8 cellular contexts compared by ENCODE assay signal in genomic region chr2:9608491-9608890, GRCh38. TPM values are rescaled to one million over a fixed set of nuclear protein-coding genes. Genes with fewer than 3 reads are reported as not detected.
DNase-seq lines count a peak whose midpoint lies in the region; ATAC-seq and TF ChIP-seq lines count a peak whose summit lies in the region.
"Not testable (repeated sequence)": the region's sequence is repeated elsewhere in the genome, so short reads cannot be mapped to it uniquely, and the experiment has no call there.

No MANE protein-coding gene starts in this region.

- not testable (repeated sequence) for H2AFZ ChIP-seq in H9 (ENCODE audit: low read length); PC-9

- H4K20me1 ChIP-seq in H9 (ENCODE audit: control insufficient read depth, insufficient read depth, insufficient read length) = not testable (repeated sequence)
- H4K20me1 ChIP-seq in PC-9 (ENCODE audit: insufficient read depth) = peaks cover 93% of the 10 kb centered on the region

- H3K4me1 Mint-ChIP-seq in CD14-positive monocyte (peaks cover 29% of the 10 kb centered on the region), H9 (peaks cover 46 to 47% of the 10 kb centered on the region in 2 experiments)
- H3K4me1 Mint-ChIP-seq in activated T-helper 1 cell treated with anti-CD3 and anti-CD28 coated beads, Interleukin-12 subunit alpha, Interleukin-12 subunit beta, Interleukin-2, Interleukin-4 antibody, amounts not matched to agents 30 ng/mL and 10 ng/mL and 1 ng/mL, durations not matched to agents 14 hours and 24 hours and 36 hours (ENCODE audit: low read depth) = peaks cover 72% of the 10 kb centered on the region
- peaks cover 22 to 82% (median 73%) of the 10 kb centered on the region in 4 donors for H3K4me1 Mint-ChIP-seq in naive thymus-derived CD8-positive, alpha-beta T cell

- not testable (repeated sequence) for TF ChIP-seq CTCF in CD14-positive monocyte (IDR thresholded peaks at IDR 0.05); H9 (conservative IDR thresholded peaks at IDR 0.05); PC-9 (conservative IDR thresholded peaks at IDR 0.05); left ventricle myocardium inferior (IDR thresholded peaks at IDR 0.05; ENCODE audit: borderline replicate concordance); stomach (IDR thresholded peaks at IDR 0.05)

- H3K36me3 Mint-ChIP-seq in CD14-positive monocyte (peaks cover 5 to 14% of the 10 kb centered on the region in 2 donors), H9 (ENCODE audit: insufficient read depth in 1 of 3, low read depth in 3 of 3) (peaks cover 8 to 20% (median 13%) of the 10 kb centered on the region in 3 experiments)
- peaks cover 40% of the 10 kb centered on the region for H3K36me3 Mint-ChIP-seq in activated T-helper 1 cell treated with anti-CD3 and anti-CD28 coated beads, Interleukin-12 subunit alpha, Interleukin-12 subunit beta, Interleukin-2, Interleukin-4 antibody, amounts not matched to agents 30 ng/mL and 10 ng/mL and 1 ng/mL, durations not matched to agents 14 hours and 24 hours and 36 hours (ENCODE audit: low read depth)
- peaks cover 0 to 15% (median 11%) of the 10 kb centered on the region in 3 donors for H3K36me3 Mint-ChIP-seq in naive thymus-derived CD8-positive, alpha-beta T cell

- ATAC-seq in naive thymus-derived CD8-positive, alpha-beta T cell = not testable (repeated sequence)

- peaks cover 57% of the 10 kb centered on the region; the same call in 1 of the 2 replicates for H3K79me2 ChIP-seq in H9 (ENCODE audit: insufficient read depth, low read length)
- peaks cover 99% of the 10 kb centered on the region for H3K79me2 ChIP-seq in PC-9 (ENCODE audit: low read depth)

- not testable (repeated sequence) for H2BK20ac ChIP-seq in H9 (ENCODE audit: low read depth, low read length, poor library complexity, severe bottlenecking)

- H3K27ac Mint-ChIP-seq in CD14-positive monocyte (peak overlapping the region; percentile 95 to 99 (median 97)), H9 (peak overlapping the region in 2 of 3 experiments; percentile 45 to 50; a peak in 2 of 7 replicates)
- peak overlapping the region; percentile 86 for H3K27ac Mint-ChIP-seq in activated T-helper 1 cell treated with anti-CD3 and anti-CD28 coated beads, Interleukin-12 subunit alpha, Interleukin-12 subunit beta, Interleukin-2, Interleukin-4 antibody, amounts not matched to agents 30 ng/mL and 10 ng/mL and 1 ng/mL, durations not matched to agents 14 hours and 24 hours and 36 hours
- peak overlapping the region; percentile 34 to 95 (median 88) for H3K27ac Mint-ChIP-seq in naive thymus-derived CD8-positive, alpha-beta T cell

- H3K27me3 Mint-ChIP-seq in CD14-positive monocyte (ENCODE audit: low read depth in 3 of 3); H9 (ENCODE audit: low read depth); activated T-helper 1 cell treated with anti-CD3 and anti-CD28 coated beads, Interleukin-12 subunit alpha, Interleukin-12 subunit beta, Interleukin-2, Interleukin-4 antibody, amounts not matched to agents 30 ng/mL and 10 ng/mL and 1 ng/mL, durations not matched to agents 14 hours and 24 hours and 36 hours (ENCODE audit: insufficient read depth); naive thymus-derived CD8-positive, alpha-beta T cell: not testable (repeated sequence)

- H3K23me2 ChIP-seq in H9 (ENCODE audit: insufficient read length, low read depth, low read length, poor library complexity, severe bottlenecking) = not testable (repeated sequence)

- H2BK12ac ChIP-seq in H9 (ENCODE audit: insufficient read length, low read depth, low read length) = not testable (repeated sequence)

- not testable (repeated sequence) for H3K27me3 ChIP-seq in H9 (ENCODE audit: insufficient read depth, low read length); PC-9 (ENCODE audit: insufficient read depth, low read depth); left ventricle myocardium inferior (ENCODE audit: low read depth); stomach

- H3K23ac ChIP-seq in H9 (ENCODE audit: insufficient read length, low read depth, low read length) = not testable (repeated sequence)

- H2BK5ac ChIP-seq in H9 (ENCODE audit: insufficient read length, low read length) = not testable (repeated sequence)

- not testable (repeated sequence) for TF ChIP-seq POLR2A in stomach (IDR thresholded peaks at IDR 0.05)

- BruUV-seq in PC-9 (replicated peaks; lab: Mats Ljungman, UMichigan) = not testable (repeated sequence)

- H3K4me2 ChIP-seq in H9 (ENCODE audit: insufficient read depth, insufficient read length, low read length) = not testable (repeated sequence)
- peak overlapping the region; percentile 79 for H3K4me2 ChIP-seq in PC-9

- not testable (repeated sequence) for H4K91ac ChIP-seq in H9 (ENCODE audit: insufficient read length, low read depth, low read length)

- H3K4me1 ChIP-seq in H9 (ENCODE audit: insufficient read depth, low read length) = not testable (repeated sequence)
- H3K4me1 ChIP-seq in PC-9 (replicated peaks; ENCODE audit: insufficient read depth) (peaks cover 39% of the 10 kb centered on the region), left ventricle myocardium inferior (peaks cover 71% of the 10 kb centered on the region), stomach (peaks cover 17 to 79% (median 49%) of the 10 kb centered on the region in 4 donors)

- H3K9me2 ChIP-seq in PC-9 (ENCODE audit: insufficient read depth) = not testable (repeated sequence)

- H3K9me3 ChIP-seq in H9 (ENCODE audit: control insufficient read depth, low read depth, low read length); PC-9 (ENCODE audit: insufficient read depth, low read depth); left ventricle myocardium inferior (replicated peaks); stomach: not testable (repeated sequence)

- not testable (repeated sequence) for H3K79me1 ChIP-seq in H9 (ENCODE audit: insufficient read depth, low read depth, low read length, poor library complexity, severe bottlenecking)

- not testable (repeated sequence) for H3K36me3 ChIP-seq in PC-9 (ENCODE audit: low read depth); left ventricle myocardium inferior; stomach

- H3K14ac ChIP-seq in H9 (ENCODE audit: insufficient read depth, low read length) = not testable (repeated sequence)

- WGBS in H9 (ENCODE audit: extremely low coverage, insufficient read length, low lambda C conversion rate) = no CpG with 5 or more reads among the region's 10 CpGs
- 41 to 60% (median 54%) methylated on average over 10 of the region's 10 CpGs for WGBS in stomach, 5 donors

- H3K27ac ChIP-seq in H9 (ENCODE audit: insufficient read length, low read depth, low read length) = not testable (repeated sequence)
- peak overlapping the region; percentile 90 for H3K27ac ChIP-seq in PC-9
- H3K27ac ChIP-seq in cingulate gyrus (ENCODE audit: low read depth, low read length) = peak overlapping the region; percentile 0
- H3K27ac ChIP-seq in left ventricle myocardium inferior (replicated peaks) = peak overlapping the region; percentile 81
- H3K27ac ChIP-seq in stomach = peak overlapping the region; percentile 76 to 84 (median 82)

- H3T11ph ChIP-seq in H9 (ENCODE audit: low read length) = not testable (repeated sequence)

- H3K4me3 ChIP-seq in PC-9 (peak overlapping the region; percentile 48; the same call in 1 of the 2 replicates), left ventricle myocardium inferior (peak overlapping the region; percentile 46), stomach (peak overlapping the region in 3 of 4 donors; percentile 17 to 20 (median 17))

- H3K4me3 Mint-ChIP-seq in CD14-positive monocyte = peak overlapping the region; percentile 79 to 87
- not testable (repeated sequence) for H3K4me3 Mint-ChIP-seq in H9
- peak overlapping the region; percentile 75 for H3K4me3 Mint-ChIP-seq in activated T-helper 1 cell treated with anti-CD3 and anti-CD28 coated beads, Interleukin-12 subunit alpha, Interleukin-12 subunit beta, Interleukin-2, Interleukin-4 antibody, amounts not matched to agents 30 ng/mL and 10 ng/mL and 1 ng/mL, durations not matched to agents 14 hours and 24 hours and 36 hours
- peak overlapping the region; percentile 67 to 84 (median 80) for H3K4me3 Mint-ChIP-seq in naive thymus-derived CD8-positive, alpha-beta T cell

- H2BK15ac ChIP-seq in H9 (ENCODE audit: low read depth, low read length) = not testable (repeated sequence)

- peaks cover 61% of the 10 kb centered on the region for H3F3A ChIP-seq in PC-9 (ENCODE audit: insufficient read depth, low read depth)

- H2BK120ac ChIP-seq in H9 (ENCODE audit: low read depth, low read length, poor library complexity, severe bottlenecking) = not testable (repeated sequence)

- H3K56ac ChIP-seq in H9 (ENCODE audit: insufficient read length, low read depth, low read length) = not testable (repeated sequence)

- H4K5ac ChIP-seq in H9 (ENCODE audit: insufficient read length, low read depth, low read length) = not testable (repeated sequence)

- DNase-seq in CD14-positive monocyte (ENCODE audit: low spot score); H9; PC-9; activated T-helper 1 cell treated with anti-CD3 and anti-CD28 coated beads, Interleukin-12 subunit alpha, Interleukin-12 subunit beta, Interleukin-2, Interleukin-4 antibody, amounts not matched to agents 30 ng/mL and 10 ng/mL and 1 ng/mL, durations not matched to agents 14 hours and 24 hours and 36 hours (ENCODE audit: low spot score); left ventricle myocardium inferior; naive thymus-derived CD8-positive, alpha-beta T cell; stomach: not testable (repeated sequence)

- not testable (repeated sequence) for H4K8ac ChIP-seq in H9 (replicated peaks; ENCODE audit: insufficient read length, low read depth, low read length)

- not testable (repeated sequence) for H3K9ac ChIP-seq in H9 (ENCODE audit: extremely low read depth, insufficient read length, low read length)

- H3K9me3 Mint-ChIP-seq in CD14-positive monocyte; H9; activated T-helper 1 cell treated with anti-CD3 and anti-CD28 coated beads, Interleukin-12 subunit alpha, Interleukin-12 subunit beta, Interleukin-2, Interleukin-4 antibody, amounts not matched to agents 30 ng/mL and 10 ng/mL and 1 ng/mL, durations not matched to agents 14 hours and 24 hours and 36 hours; naive thymus-derived CD8-positive, alpha-beta T cell: not testable (repeated sequence)

- POLR2A ChIA-PET in PC-9 (lab: Charles Lee; ENCODE audit: unreplicated experiment) = interaction anchor here (0.6 to 0.7 kb wide), 3 partner anchors 23 to 67 kb away, joined by 3 to 4 read pairs (median 3); partner anchors contain the start of gene YWHAQ
- POLR2A ChIA-PET in naive thymus-derived CD8-positive, alpha-beta T cell (lab: Charles Lee) = interaction anchor here (0.6 to 2.5 kb wide), 3 partner anchors 8 to 22 kb away, joined by 3 to 16 read pairs (median 7); partner anchors contain the start of gene YWHAQ

- CTCF ChIA-PET in PC-9 (lab: Charles Lee) = not testable (repeated sequence)

- H3K4ac ChIP-seq in H9 (ENCODE audit: low read depth, low read length) = not testable (repeated sequence)

- intact Hi-C loops in CD14-positive monocyte (cut with micrococcal nuclease) = loop anchor here in 1 of 2 donors (10.0 kb wide), 1 partner anchor 54 kb away; the partner anchor contains the start of gene ADAM17
- intact Hi-C loops in PC-9 (cut with micrococcal nuclease; ENCODE audit: unreplicated experiment); left ventricle myocardium inferior (cut with micrococcal nuclease); stomach (cut with DNase I; ENCODE audit: low total_unique reads): not testable (repeated sequence)
- intact Hi-C loops in activated T-helper 1 cell treated with anti-CD3 and anti-CD28 coated beads, Interleukin-12 subunit alpha, Interleukin-12 subunit beta, Interleukin-2, Interleukin-4 antibody, amounts not matched to agents 30 ng/mL and 10 ng/mL and 1 ng/mL, durations not matched to agents 14 hours and 24 hours and 36 hours (cut with micrococcal nuclease) = loop anchor here (1.0 kb wide), 10 partner anchors 10 to 174 kb away; partner anchors contain the start of gene IAH1

- not testable (repeated sequence) for TF ChIP-seq EP300 in stomach (IDR thresholded peaks at IDR 0.05)

- H3K18ac ChIP-seq in H9 (ENCODE audit: insufficient read length, low read depth, low read length) = not testable (repeated sequence)

- not testable (repeated sequence) for H2AK5ac ChIP-seq in H9 (ENCODE audit: insufficient read length, low read length)

RNA-seq across cellular contexts. Expression of gene YWHAQ, which starts 22.3 kb away (rescaled TPM):
- polyA plus RNA-seq in CD14-positive monocyte (100 to 1,000 TPM; 165 to 173 TPM), stomach (100 to 1,000 TPM; 123 to 213 (median 209) TPM)
- total RNA-seq in H9 (2021) (374 and 380 TPM in 2 replicates), PC-9 (2021) (353 and 373 TPM in 2 replicates), left ventricle myocardium inferior (178 TPM), stomach (100 to 1,000 TPM; 104 to 226 (median 147) TPM)
- 290 and 311 TPM in 2 replicates for total RNA-seq in activated T-helper 1 cell treated with anti-CD3 and anti-CD28 coated beads, Interleukin-12 subunit alpha, Interleukin-12 subunit beta, Interleukin-2, Interleukin-4 antibody, amounts not matched to agents 30 ng/mL and 10 ng/mL and 1 ng/mL, durations not matched to agents 14 hours and 24 hours and 36 hours
- 100 to 1,000 TPM in 1 of 2 experiments, 10 to 100 TPM in 1; 99.2 to 113 TPM for total RNA-seq in naive thymus-derived CD8-positive, alpha-beta T cell
- 100 to 1,000 TPM; 195 to 348 (median 236) TPM for polyA plus RNA-seq in naive thymus-derived CD8-positive, alpha-beta T cell

RNA-seq across cellular contexts. Expression of gene ADAM17, which starts 52.9 kb away (rescaled TPM):
- 10 to 100 TPM; 30.2 to 34.8 TPM for polyA plus RNA-seq in CD14-positive monocyte
- total RNA-seq in H9 (2021) = 23.7 and 26.3 TPM in 2 replicates
- total RNA-seq in PC-9 (2021) = 53.5 and 65.0 TPM in 2 replicates
- 30.4 and 31.6 TPM in 2 replicates for total RNA-seq in activated T-helper 1 cell treated with anti-CD3 and anti-CD28 coated beads, Interleukin-12 subunit alpha, Interleukin-12 subunit beta, Interleukin-2, Interleukin-4 antibody, amounts not matched to agents 30 ng/mL and 10 ng/mL and 1 ng/mL, durations not matched to agents 14 hours and 24 hours and 36 hours
- total RNA-seq in left ventricle myocardium inferior = 13.1 TPM
- total RNA-seq in naive thymus-derived CD8-positive, alpha-beta T cell = 10 to 100 TPM; 27.2 to 27.9 TPM
- polyA plus RNA-seq in naive thymus-derived CD8-positive, alpha-beta T cell = 1 to 10 TPM; 6.9 to 7.8 (median 7.7) TPM
- total RNA-seq in stomach = 10 to 100 TPM; 11.7 to 46.1 (median 24.1) TPM
- polyA plus RNA-seq in stomach = 1 to 10 TPM; 4.0 to 5.7 (median 5.5) TPM
